12 cellular contexts compared by ENCODE assay signal in genomic region chr1:156845055-156845952, GRCh38. TPM values are rescaled to one million over a fixed set of nuclear protein-coding genes. Genes with fewer than 3 reads are reported as not detected.
DNase-seq lines count a peak whose midpoint lies in the region; FAIRE-seq and TF ChIP-seq lines count a peak whose summit lies in the region.
"Had no signal": no experiment of that assay in that cellular context is flagged by ENCODE, and none has a peak within 500 bp of the region (broad histone marks: within the 10 kb centered on the region; RNA-seq: fewer than 3 reads in every experiment).

No MANE protein-coding gene starts in this region.

- H3K27me3 Mint-ChIP-seq in astrocyte (ENCODE audit: low read depth, unreplicated experiment) (peaks cover 95% of the 10 kb centered on the region), mesothelial cell of epicardium (ENCODE audit: low read depth) (peaks cover 98% of the 10 kb centered on the region)

- H3K9me3 ChIP-seq in astrocyte (ENCODE audit: insufficient read depth, low read depth, low read length) = no peaks in the 10 kb centered on the region

- no peaks in the 10 kb centered on the region for H4K20me1 ChIP-seq in astrocyte (ENCODE audit: insufficient read depth, low read length)

- H3K4me3 Mint-ChIP-seq in astrocyte (ENCODE audit: unreplicated experiment) (no peak overlapping the region), mesothelial cell of epicardium (peak overlapping the region; percentile 53)

- H3K4me1 ChIP-seq in astrocyte (ENCODE audit: insufficient read depth, low read length) = no peaks in the 10 kb centered on the region

- H3K27ac Mint-ChIP-seq in astrocyte (ENCODE audit: unreplicated experiment) (no peak overlapping the region), mesothelial cell of epicardium (no peak overlapping the region)

- H3K27ac ChIP-seq in astrocyte (ENCODE audit: low read depth, low read length) = no peak overlapping the region
- H3K27ac ChIP-seq: VCaP had no signal

- H3K9ac ChIP-seq in astrocyte (ENCODE audit: low read length) = no peak overlapping the region

- peaks cover 4% of the 10 kb centered on the region for H3K36me3 Mint-ChIP-seq in astrocyte (ENCODE audit: low read depth, unreplicated experiment)
- no peaks in the 10 kb centered on the region for H3K36me3 Mint-ChIP-seq in mesothelial cell of epicardium

- peak; percentile 30 for DNase-seq in CD1c-positive myeloid dendritic cell (ENCODE audit: extremely low spot score)
- peak in 3 of 5 experiments; percentile 23 to 39 (median 25) for DNase-seq in T-helper 2 cell
- DNase-seq in astrocyte (ENCODE audit: low read depth) = no peak
- DNase-seq in mesothelial cell of epicardium (ENCODE audit: low spot score in 2 of 2, unreplicated experiment in 2 of 2) = no peak
- no peak for DNase-seq in NCI-H524 treated with DMSO at 0.1 percent for 48 hours (lab: John Stamatoyannopoulos, UW)
- no peak for DNase-seq in islet precursor cell
- DNase-seq in NCI-H187 (lab: John Stamatoyannopoulos, UW) = no peak
- no peak for DNase-seq in SIG-M5 treated with dmso at 0.1 percent for 504 hours (lab: John Stamatoyannopoulos, UW; ENCODE audit: unreplicated experiment)
- DNase-seq: KBM-7; NK-92 treated with Interleukin-12 subunit alpha and Interleukin-12 subunit beta, amount 100 ng/mL, for 24 hours had no signal

- no peak overlapping the region for H2AFZ ChIP-seq in astrocyte (ENCODE audit: low read depth, low read length)

- H3K4me1 Mint-ChIP-seq in astrocyte (ENCODE audit: low read depth, unreplicated experiment) (peaks cover 4% of the 10 kb centered on the region), mesothelial cell of epicardium (peaks cover 15% of the 10 kb centered on the region)

- no peak overlapping the region for H3K4me3 ChIP-seq in astrocyte (ENCODE audit: insufficient read depth, low read depth, low read length)

- TF ChIP-seq CTCF in astrocyte (IDR thresholded peaks at IDR 0.05; ENCODE audit: insufficient read depth, low read depth, low read length) (no peak), mesothelial cell of epicardium (IDR thresholded peaks at IDR 0.05; ENCODE audit: unreplicated experiment) (no peak)

- H3K27me3 ChIP-seq in astrocyte (ENCODE audit: insufficient read depth, low read length) = peaks cover 71% of the 10 kb centered on the region

- no peaks in the 10 kb centered on the region for H3K36me3 ChIP-seq in astrocyte (ENCODE audit: insufficient read depth, low read length)

- no peaks in the 10 kb centered on the region for H3K79me2 ChIP-seq in astrocyte (ENCODE audit: insufficient read depth, low read length)

- peaks cover 20% of the 10 kb centered on the region for H3K9me3 Mint-ChIP-seq in astrocyte (ENCODE audit: unreplicated experiment)
- no peaks in the 10 kb centered on the region for H3K9me3 Mint-ChIP-seq in mesothelial cell of epicardium

- no peak for FAIRE-seq in astrocyte (lab: Jason Lieb, UNC)
- FAIRE-seq: GM18507 had no signal

- peak overlapping the region; percentile 41 for H3K4me2 ChIP-seq in astrocyte (ENCODE audit: low read length)

RNA-seq across cellular contexts. Expression of gene INSRR, which starts 13.6 kb away (rescaled TPM):
- 0.05 TPM in 1 of 2 replicates, not detected in the other for total RNA-seq in astrocyte
- 0.45 to 0.66 TPM (median 0.51 TPM) in 3 replicates for total RNA-seq in mesothelial cell of epicardium

RNA-seq across cellular contexts. Expression of gene NTRK1, which starts 15.4 kb away (rescaled TPM):
- total RNA-seq in astrocyte (0.10 and 0.27 TPM in 2 replicates), mesothelial cell of epicardium (1.2 to 1.3 TPM (median 1.3 TPM) in 3 replicates)

RNA-seq across cellular contexts. Expression of gene SH2D2A, which starts 28.7 kb away (rescaled TPM):
- 0.89 and 1.1 TPM in 2 replicates for total RNA-seq in astrocyte
- 0.58 to 2.1 TPM (median 0.89 TPM) in 3 replicates for total RNA-seq in mesothelial cell of epicardium

RNA-seq across cellular contexts. Expression of gene PEAR1, which starts 48.2 kb away (rescaled TPM):
- total RNA-seq in astrocyte (8.5 and 17.3 TPM in 2 replicates), mesothelial cell of epicardium (13.8 to 16.1 TPM (median 15.7 TPM) in 3 replicates)

Comparison
In these comparisons a context has a peak if more than half of its experiments do, and no peak if none do; other contexts are left out.
1. DNase-seq: peak in CD1c-positive myeloid dendritic cell (single experiment) and T-helper 2 cell (3 of 5); none in astrocyte (single experiment), mesothelial cell of epicardium (0 of 2), NCI-H524 treated with DMSO at 0.1 percent for 48 hours (single experiment), islet precursor cell (single experiment), NCI-H187 (0 of 2) and SIG-M5 treated with dmso at 0.1 percent for 504 hours (single experiment).